20 cellular contexts compared by ENCODE assay signal in genomic region chr15:36809380-36809779, GRCh38.
DNase-seq lines count a peak whose midpoint lies in the region; ATAC-seq, FAIRE-seq and TF ChIP-seq lines count a peak whose summit lies in the region.
"Had no signal": no experiment of that assay in that cellular context is flagged by ENCODE, and none has a peak within 500 bp of the region (broad histone marks: within the 10 kb centered on the region; RNA-seq: fewer than 3 reads in every experiment).

No MANE protein-coding gene starts in this region.

- H3K27me3 ChIP-seq in K562 (ENCODE audit: control insufficient read depth in 2 of 2, insufficient read depth in 2 of 2, low read length in 2 of 2), result no peaks in the 10 kb centered on the region
- H3K27me3 ChIP-seq in gastroesophageal sphincter, result no peaks in the 10 kb centered on the region
- no peaks in the 10 kb centered on the region for H3K27me3 ChIP-seq in mucosa of stomach (ENCODE audit: control insufficient read depth, insufficient read depth, low read length)
- H3K27me3 ChIP-seq in stomach, result no peaks in the 10 kb centered on the region
- H3K27me3 ChIP-seq: BLaER1 had no signal

- FAIRE-seq in K562 (lab: Jason Lieb, UNC), result no peak
- FAIRE-seq: GM12878 had no signal

- CTCF ChIA-PET in K562 (lab: Yijun Ruan, JAX; ENCODE audit: low intra/inter-chr PET ratio), result no interaction called here

- TSS peak; percentile 47 for BruUV-seq in K562 (replicated peaks; lab: Mats Ljungman, UMichigan)

- no peak overlapping the region for H3K4me2 ChIP-seq in K562 (ENCODE audit: insufficient read depth, low read length)
- H3K4me2 ChIP-seq: BLaER1, KMS-11 had no signal

- TF ChIP-seq CTCF in K562 (IDR thresholded peaks at IDR 0.05 in 2 of 3, conservative IDR thresholded peaks at IDR 0.05 in 1 of 3; ENCODE audit: insufficient read depth in 2 of 3, low read depth in 1 of 3, low read length in 3 of 3) (no peak), gastroesophageal sphincter (IDR thresholded peaks at IDR 0.05) (no peak), stomach (IDR thresholded peaks at IDR 0.05) (no peak)

- WGBS in K562 (ENCODE audit: insufficient coverage, low coverage, missing lambda C conversion rate), result 87% methylated on average over 4 of the region's 4 CpGs
- whole genome bisulfite sequencing in gastroesophageal sphincter (ENCODE audit: low coverage in 1 of 2), 2 donors, result 59 to 74% methylated on average over 4 of the region's 4 CpGs
- 38 to 50% (median 46%) methylated on average over 4 of the region's 4 CpGs for WGBS in stomach, 5 donors

- TF ChIP-seq POLR2A in K562 (conservative IDR thresholded peaks at IDR 0.05), result no peak
- no peak for TF ChIP-seq POLR2A in gastroesophageal sphincter (IDR thresholded peaks at IDR 0.05)
- no peak for TF ChIP-seq POLR2A in stomach (IDR thresholded peaks at IDR 0.05)

- H3K9ac ChIP-seq in K562 (ENCODE audit: insufficient read depth in 1 of 2, low read depth in 2 of 2, low read length in 2 of 2) (no peak overlapping the region), mucosa of stomach (ENCODE audit: low read length) (peak overlapping the region; percentile 14)
- H3K9ac ChIP-seq: BLaER1, KMS-11 had no signal

- no peaks in the 10 kb centered on the region for H3K9me1 ChIP-seq in K562 (ENCODE audit: control insufficient read depth, insufficient read depth, low read length)

- in situ Hi-C loops in K562 (cut with MboI), result no loop called here

- H3K4me3 ChIP-seq in K562 (no peak overlapping the region), gastroesophageal sphincter (no peak overlapping the region), mucosa of stomach (ENCODE audit: low read length) (no peak overlapping the region), stomach (no peak overlapping the region)
- H3K4me3 ChIP-seq: BLaER1, GM12878, HAP-1 had no signal

- H2AFZ ChIP-seq in K562 (ENCODE audit: low read depth, low read length), result no peak overlapping the region

- intact Hi-C loops in K562 (cut with micrococcal nuclease), result no loop called here
- intact Hi-C loops in stomach (cut with DNase I; ENCODE audit: low total_unique reads), result no loop called here

- no peaks in the 10 kb centered on the region for H3K9me3 ChIP-seq in K562 (replicated peaks; ENCODE audit: control insufficient read depth, insufficient read depth, low read depth, low read length)
- H3K9me3 ChIP-seq in gastroesophageal sphincter, result no peaks in the 10 kb centered on the region
- no peaks in the 10 kb centered on the region for H3K9me3 ChIP-seq in mucosa of stomach (ENCODE audit: control insufficient read depth, low read length)
- no peaks in the 10 kb centered on the region for H3K9me3 ChIP-seq in stomach
- H3K9me3 ChIP-seq: BLaER1, HAP-1 had no signal

- POLR2A ChIA-PET in K562 (lab: Yijun Ruan, JAX), result no interaction called here

- H3K36me3 ChIP-seq in K562 (ENCODE audit: control insufficient read depth, insufficient read depth, low read length) (peaks cover 12% of the 10 kb centered on the region; the same call in 1 of the 3 replicates), gastroesophageal sphincter (no peaks in the 10 kb centered on the region), mucosa of stomach (ENCODE audit: control insufficient read depth, insufficient read depth, low read length) (no peaks in the 10 kb centered on the region), stomach (no peaks in the 10 kb centered on the region)
- H3K36me3 ChIP-seq: HAP-1 had no signal

- ATAC-seq in K562 (no peak), gastroesophageal sphincter (no peak), HG02981 (IDR thresholded peaks at IDR 0.05; ENCODE audit: unreplicated experiment) (no peak)
- ATAC-seq: GM12878 had no signal

- no peak for DNase-seq in K562 (ENCODE audit: extremely low read depth in 1 of 4, low spot score in 3 of 4)
- DNase-seq in stomach, result no peak
- no peak for DNase-seq in OCI-M2 (lab: John Stamatoyannopoulos, UW; ENCODE audit: unreplicated experiment)
- no peak for DNase-seq in ureter (ENCODE audit: low spot score)
- DNase-seq: CD4-positive, alpha-beta T cell; COR-L47; DND-41; NCI-H1092 treated with DMSO at 0.1 percent for 48 hours; NCI-H1436 treated with DMSO at 0.1 percent for 48 hours; NCI-H1930; NCI-H510A; SHP77 treated with DMSO at 0.1 percent for 48 hours had no signal

- H3K27ac ChIP-seq in K562 (ENCODE audit: extremely low read depth, low read depth, low read length) (no peak overlapping the region), gastroesophageal sphincter (peak overlapping the region in 3 of 4 donors; percentile 48 to 73 (median 68)), stomach (peak overlapping the region in 4 of 5 donors; percentile 2 to 70 (median 58))
- H3K27ac ChIP-seq: BLaER1, KMS-11, RWPE1 had no signal

- H4K20me1 ChIP-seq in K562 (replicated peaks; ENCODE audit: control insufficient read depth, insufficient read depth, low read length), result no peaks in the 10 kb centered on the region; the same call in 1 of the 2 replicates
- H4K20me1 ChIP-seq: BLaER1 had no signal

- TF ChIP-seq EP300 in K562 (IDR thresholded peaks at IDR 0.05; ENCODE audit: low read length) (no peak), gastroesophageal sphincter (IDR thresholded peaks at IDR 0.05) (no peak), stomach (IDR thresholded peaks at IDR 0.05) (no peak)

- 0 out of 3 replicates have a peak, but pooled peaks cover 3% of the 10 kb centered on the region for H3K79me2 ChIP-seq in K562 (ENCODE audit: control insufficient read depth, insufficient read depth, low read length)

- no peak for TF ChIP-seq RAD21 in K562 (CRISPR knock-in tag; conservative IDR thresholded peaks at IDR 0.05 in 1 of 2, IDR thresholded peaks at IDR 0.05 in 1 of 2)

- no peaks in the 10 kb centered on the region for H3K4me1 ChIP-seq in K562 (replicated peaks in 1 of 2; ENCODE audit: control insufficient read depth in 2 of 2, insufficient read depth in 2 of 2, low read length in 2 of 2)
- peaks cover 7 to 70% (median 10%) of the 10 kb centered on the region in 3 donors for H3K4me1 ChIP-seq in gastroesophageal sphincter
- H3K4me1 ChIP-seq in mucosa of stomach (ENCODE audit: control insufficient read depth, insufficient read depth, low read length), result peaks cover 48% of the 10 kb centered on the region
- H3K4me1 ChIP-seq in stomach, result peaks cover 6 to 69% (median 28%) of the 10 kb centered on the region in 4 donors
- H3K4me1 ChIP-seq: BLaER1 had no signal

TF ChIP-seq in K562, 482 proteins besides CTCF, POLR2A, EP300 and RAD21:
- TF ChIP-seq ZNF224 (CRISPR knock-in tag; IDR thresholded peaks at IDR 0.05) (no peak), ZNF395 (CRISPR knock-in tag; IDR thresholded peaks at IDR 0.05) (no peak), NCOA2 (IDR thresholded peaks at IDR 0.05; ENCODE audit: partially characterized antibody in 2 of 2) (no peak), TSHZ1 (CRISPR knock-in tag; IDR thresholded peaks at IDR 0.05) (no peak)
